8 cellular contexts compared by ENCODE assay signal in genomic region chr15:63971427-63971805, GRCh38.
DNase-seq lines count a peak whose midpoint lies in the region; ATAC-seq and TF ChIP-seq lines count a peak whose summit lies in the region.

No MANE protein-coding gene starts in this region.

- H3K27ac ChIP-seq in heart left ventricle (peak overlapping the region in 11 of 12 donors; percentile 22 to 89 (median 77)), mucosa of rectum (ENCODE audit: low read depth in 2 of 2, low read length in 2 of 2) (peak overlapping the region; percentile 92 to 93), vagina (peak overlapping the region; percentile 34)

- H3K27me3 ChIP-seq in heart left ventricle (no peaks in the 10 kb centered on the region), mucosa of rectum (ENCODE audit: control insufficient read depth in 2 of 2, insufficient read depth in 2 of 2, low read length in 2 of 2) (no peaks in the 10 kb centered on the region), vagina (no peaks in the 10 kb centered on the region)

- intact Hi-C loops in heart left ventricle (cut with DNase I), result loop anchor here in 2 of 10 donors (10.0 kb wide), 2 partner anchors 53 to 73 kb away; partner anchors contain the start of gene DAPK2 (in 1 of the 2)
- intact Hi-C loops in Right ventricle myocardium inferior (cut with DNase I), result no loop called here
- intact Hi-C loops in vagina (cut with DNase I), result no loop called here
- intact Hi-C loops in MCF 10A (cut with micrococcal nuclease), result no loop called here

- H3K9me3 ChIP-seq in heart left ventricle (no peaks in the 10 kb centered on the region), mucosa of rectum (ENCODE audit: control insufficient read depth in 2 of 2, low read length in 2 of 2) (no peaks in the 10 kb centered on the region), vagina (no peaks in the 10 kb centered on the region)

- no peaks in the 10 kb centered on the region for H3K27me3 Mint-ChIP-seq in activated CD8-positive, alpha-beta T cell treated with anti-CD3 and anti-CD28 coated beads, Interleukin-2, amount 10 ng/mL, durations not matched to agents 7 days and 5 days (ENCODE audit: low read depth)
- no peaks in the 10 kb centered on the region for H3K27me3 Mint-ChIP-seq in MCF 10A (ENCODE audit: insufficient read depth, unreplicated experiment)

- H3K4me3 ChIP-seq in heart left ventricle, result no peak overlapping the region
- H3K4me3 ChIP-seq in mucosa of rectum (ENCODE audit: low read length in 2 of 2), result no peak overlapping the region
- H3K4me3 ChIP-seq in vagina, result no peak overlapping the region

- peaks cover 3 to 69% (median 38%) of the 10 kb centered on the region in 12 donors for H3K4me1 ChIP-seq in heart left ventricle
- peaks cover 57 to 58% of the 10 kb centered on the region in 2 donors for H3K4me1 ChIP-seq in mucosa of rectum (ENCODE audit: control insufficient read depth in 2 of 2, insufficient read depth in 2 of 2, low read length in 2 of 2)
- H3K4me1 ChIP-seq in vagina, result peaks cover 27% of the 10 kb centered on the region

- peak overlapping the region; percentile 68 for H3K4me3 Mint-ChIP-seq in activated CD8-positive, alpha-beta T cell treated with anti-CD3 and anti-CD28 coated beads, Interleukin-2, amount 10 ng/mL, durations not matched to agents 7 days and 5 days
- no peak overlapping the region for H3K4me3 Mint-ChIP-seq in MCF 10A (ENCODE audit: unreplicated experiment)

- H3K36me3 ChIP-seq in heart left ventricle, result peaks cover 0 to 5% (median 0%) of the 10 kb centered on the region in 9 donors
- H3K36me3 ChIP-seq in mucosa of rectum (ENCODE audit: control insufficient read depth in 2 of 2, insufficient read depth in 2 of 2, low read length in 2 of 2), result peaks cover 0 to 2% of the 10 kb centered on the region in 2 donors
- no peaks in the 10 kb centered on the region for H3K36me3 ChIP-seq in vagina

- POLR2A ChIA-PET in activated CD8-positive, alpha-beta T cell treated with anti-CD3 and anti-CD28 coated beads, Interleukin-2, amount 10 ng/mL, durations not matched to agents 7 days and 5 days (lab: Charles Lee), result interaction anchor here (0.6 to 1.5 kb wide), 5 partner anchors 9 to 138 kb away, joined by 3 to 6 read pairs (median 5); no protein-coding TSS in a partner anchor
- POLR2A ChIA-PET in MCF 10A (lab: Yijun Ruan, JAX), result interaction anchor here (0.9 to 1.3 kb wide), 2 partner anchors 25 to 33 kb away, joined by 3 read pairs; no protein-coding TSS in a partner anchor

- BruUV-seq in MCF 10A (replicated peaks; lab: Mats Ljungman, UMichigan), result no TSS peak

- H3K9ac ChIP-seq in mucosa of rectum (ENCODE audit: low read depth in 1 of 2, low read length in 2 of 2), result peak overlapping the region in 1 of 2 donors; percentile 39

- H3K4me1 Mint-ChIP-seq in activated CD8-positive, alpha-beta T cell treated with anti-CD3 and anti-CD28 coated beads, Interleukin-2, amount 10 ng/mL, durations not matched to agents 7 days and 5 days (ENCODE audit: low read depth), result peaks cover 44% of the 10 kb centered on the region
- H3K4me1 Mint-ChIP-seq in MCF 10A (ENCODE audit: insufficient read depth, unreplicated experiment), result peaks cover 18% of the 10 kb centered on the region

- no peaks in the 10 kb centered on the region for H3K9me3 Mint-ChIP-seq in activated CD8-positive, alpha-beta T cell treated with anti-CD3 and anti-CD28 coated beads, Interleukin-2, amount 10 ng/mL, durations not matched to agents 7 days and 5 days (ENCODE audit: insufficient read depth)
- H3K9me3 Mint-ChIP-seq in MCF 10A (ENCODE audit: unreplicated experiment), result no peaks in the 10 kb centered on the region

- TF ChIP-seq CTCF in heart left ventricle (IDR thresholded peaks at IDR 0.05) (no peak), vagina (IDR thresholded peaks at IDR 0.05) (no peak), MCF 10A (IDR thresholded peaks at IDR 0.05; ENCODE audit: unreplicated experiment) (no peak)

- no peak for DNase-seq in heart left ventricle
- no peak for DNase-seq in Right ventricle myocardium inferior (ENCODE audit: missing footprints)
- DNase-seq in activated CD8-positive, alpha-beta T cell treated with anti-CD3 and anti-CD28 coated beads, Interleukin-2, amount 10 ng/mL, durations not matched to agents 7 days and 5 days, result peak; percentile 62
- DNase-seq in vagina (ENCODE audit: extremely low spot score in 2 of 2), result peak; percentile 70 to 84
- DNase-seq in MCF 10A (ENCODE audit: unreplicated experiment), result no peak
- DNase-seq in NCI-H146 (lab: John Stamatoyannopoulos, UW), result no peak

- WGBS in heart left ventricle, 4 donors, result 55 to 64% (median 62%) methylated on average over 2 of the region's 2 CpGs

- peak in 1 of 4 donors; percentile 4 for ATAC-seq in heart left ventricle
- ATAC-seq in Right ventricle myocardium inferior, result no peak
- ATAC-seq in activated CD8-positive, alpha-beta T cell treated with anti-CD3 and anti-CD28 coated beads, Interleukin-2, amount 10 ng/mL, durations not matched to agents 7 days and 5 days, result peak; percentile 74
- no peak for ATAC-seq in GM21367 (IDR thresholded peaks at IDR 0.05; ENCODE audit: unreplicated experiment)

- CTCF ChIA-PET in activated CD8-positive, alpha-beta T cell treated with anti-CD3 and anti-CD28 coated beads, Interleukin-2, amount 10 ng/mL, durations not matched to agents 7 days and 5 days (lab: Charles Lee), result interaction anchor here (0.5 to 4.9 kb wide), 12 partner anchors 17 to 805 kb away, joined by 3 to 53 read pairs (median 4); no protein-coding TSS in a partner anchor
- CTCF ChIA-PET in MCF 10A (lab: Yijun Ruan, JAX), result interaction anchor here (4.5 kb wide), 1 partner anchor 25 kb away, joined by 23 read pairs; no protein-coding TSS in a partner anchor

- TF ChIP-seq POLR2A in heart left ventricle (IDR thresholded peaks at IDR 0.05) (no peak), vagina (IDR thresholded peaks at IDR 0.05) (no peak)

- peak overlapping the region; percentile 96 for H3K27ac Mint-ChIP-seq in activated CD8-positive, alpha-beta T cell treated with anti-CD3 and anti-CD28 coated beads, Interleukin-2, amount 10 ng/mL, durations not matched to agents 7 days and 5 days
- no peak overlapping the region for H3K27ac Mint-ChIP-seq in MCF 10A (ENCODE audit: low read depth, unreplicated experiment)

- H3K36me3 Mint-ChIP-seq in activated CD8-positive, alpha-beta T cell treated with anti-CD3 and anti-CD28 coated beads, Interleukin-2, amount 10 ng/mL, durations not matched to agents 7 days and 5 days (ENCODE audit: low read depth), result peaks cover 2% of the 10 kb centered on the region
- H3K36me3 Mint-ChIP-seq in MCF 10A (ENCODE audit: insufficient read depth, unreplicated experiment), result peaks cover under 1% of the 10 kb centered on the region

Comparison
In these comparisons a context has a peak if more than half of its experiments do, and no peak if none do; other contexts are left out.
1. DNase-seq: peak in activated CD8-positive, alpha-beta T cell treated with anti-CD3 and anti-CD28 coated beads, Interleukin-2, amount 10 ng/mL, durations not matched to agents 7 days and 5 days (single experiment) and vagina (2 of 2); none in heart left ventricle (0 of 5), Right ventricle myocardium inferior (single experiment), MCF 10A (single experiment) and NCI-H146 (single experiment).
2. H3K27ac ChIP-seq: peak in every context shown above with its lines; median percentile 92 in mucosa of rectum; 77 in heart left ventricle; 34 in vagina.